In the genomic region with DNA sequence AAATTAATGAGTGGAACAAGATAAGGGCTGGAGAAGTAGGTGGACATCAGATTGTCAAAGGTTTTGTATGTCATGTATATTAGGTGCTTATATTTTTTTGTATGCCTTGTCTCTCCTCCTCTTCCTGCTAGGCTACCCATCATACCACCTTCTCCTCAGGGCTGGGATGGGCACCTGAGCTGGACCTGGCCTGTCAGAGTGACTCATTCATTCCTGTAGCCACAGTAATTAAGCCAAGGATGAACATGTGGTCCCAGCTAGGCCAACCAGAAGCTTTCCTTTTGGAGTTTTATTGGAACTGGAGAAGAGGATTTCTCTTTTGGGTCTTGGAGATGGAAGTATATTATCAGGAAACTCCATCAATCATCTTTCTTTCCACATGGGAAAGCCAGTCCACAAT, we compare ENCODE assay signal across 26 cellular contexts. TPM values are rescaled to one million over a fixed set of nuclear protein-coding genes. Genes with fewer than 3 reads are reported as not detected.
A peak's percentile ranks its signal among the peaks of the same experiment; 100 is the strongest.
DNase-seq lines count a peak whose midpoint lies in the region; ATAC-seq and TF ChIP-seq lines count a peak whose summit lies in the region.
"Had no signal": no experiment of that assay in that cellular context is flagged by ENCODE, and none has a peak within 500 bp of the region (broad histone marks: within the 10 kb centered on the region; RNA-seq: fewer than 3 reads in every experiment).

No MANE protein-coding gene starts in this region.

- H3K4me3 Mint-ChIP-seq in MCF 10A (ENCODE audit: unreplicated experiment): no peak overlapping the region
- H3K4me3 Mint-ChIP-seq: B cell had no signal

- BruUV-seq in MCF 10A (replicated peaks; lab: Mats Ljungman, UMichigan): no TSS peak

- ATAC-seq in RWPE2 (ENCODE audit: low read depth): peak; percentile 95
- peak; percentile 97 for ATAC-seq in esophagus mucosa
- ATAC-seq in HG03432 (IDR thresholded peaks at IDR 0.05; ENCODE audit: unreplicated experiment): no peak
- no peak for ATAC-seq in GM21528 (IDR thresholded peaks at IDR 0.05; ENCODE audit: low FRiP score, unreplicated experiment)
- ATAC-seq: K562 had no signal

- intact Hi-C loops in MCF 10A (cut with micrococcal nuclease): no loop called here
- intact Hi-C loops in breast epithelium (cut with DNase I; ENCODE audit: low total_unique reads): no loop called here

- no peak for TF ChIP-seq POLR2A in breast epithelium (IDR thresholded peaks at IDR 0.05)

- H3K36me3 Mint-ChIP-seq in MCF 10A (ENCODE audit: insufficient read depth, unreplicated experiment): no peaks in the 10 kb centered on the region

- H3K9me3 Mint-ChIP-seq in MCF 10A (ENCODE audit: unreplicated experiment): peaks cover 7% of the 10 kb centered on the region

- H3K27ac ChIP-seq in breast epithelium: no peak overlapping the region
- peak overlapping the region; percentile 66 for H3K27ac ChIP-seq in RWPE2 (ENCODE audit: poor library complexity, severe bottlenecking)
- no peak overlapping the region for H3K27ac ChIP-seq in WERI-Rb-1
- H3K27ac ChIP-seq: 22Rv1, PC-9 had no signal

- DNase-seq in MCF 10A (ENCODE audit: unreplicated experiment) (peak; percentile 50), breast epithelium (ENCODE audit: low spot score in 2 of 2) (no peak), RWPE2 (ENCODE audit: low spot score) (peak; percentile 65), WERI-Rb-1 (no peak), HUDEP-2 (lab: John Stamatoyannopoulos, UW; ENCODE audit: unreplicated experiment in 76 of 76) (no peak)
- DNase-seq: Calu3; DMS153; DND-41; Kasumi-1; MG63; NCI-H1105 treated with DMSO at 0.1 percent for 48 hours; NCI-H146; NCI-H1930; NCI-H446 treated with DMSO at 0.1 percent for 48 hours; NCI-H526; NCI-H82; NK-92 treated with Interleukin-12 subunit alpha and Interleukin-12 subunit beta, amount 100 ng/mL, for 24 hours; SHP77 had no signal

- no peak for TF ChIP-seq CTCF in MCF 10A (IDR thresholded peaks at IDR 0.05; ENCODE audit: unreplicated experiment)
- no peak for TF ChIP-seq CTCF in breast epithelium (IDR thresholded peaks at IDR 0.05)
- no peak for TF ChIP-seq CTCF in RWPE2 (IDR thresholded peaks at IDR 0.05; ENCODE audit: poor library complexity, severe bottlenecking)
- no peak for TF ChIP-seq CTCF in WERI-Rb-1 (IDR thresholded peaks at IDR 0.05; ENCODE audit: low read depth, low read length)

- H3K4me3 ChIP-seq in breast epithelium (no peak overlapping the region), RWPE2 (ENCODE audit: severe bottlenecking) (no peak overlapping the region), WERI-Rb-1 (ENCODE audit: low read depth, low read length) (no peak overlapping the region)
- H3K4me3 ChIP-seq: HAP-1, K562, MG63, PC-9 had no signal

- no peaks in the 10 kb centered on the region for H3K27me3 Mint-ChIP-seq in MCF 10A (ENCODE audit: insufficient read depth, unreplicated experiment)
- H3K27me3 Mint-ChIP-seq: B cell had no signal

- H3K27me3 ChIP-seq in breast epithelium (no peaks in the 10 kb centered on the region), RWPE2 (ENCODE audit: insufficient read depth, poor library complexity, severe bottlenecking) (no peaks in the 10 kb centered on the region), WERI-Rb-1 (ENCODE audit: insufficient read depth, low read depth, severe bottlenecking) (no peaks in the 10 kb centered on the region)
- H3K27me3 ChIP-seq: MG63 had no signal

- H3K4me1 Mint-ChIP-seq in MCF 10A (ENCODE audit: insufficient read depth, unreplicated experiment): peaks cover 11% of the 10 kb centered on the region
- H3K4me1 Mint-ChIP-seq: B cell had no signal

- H3K27ac Mint-ChIP-seq in MCF 10A (ENCODE audit: low read depth, unreplicated experiment): no peak overlapping the region
- H3K27ac Mint-ChIP-seq: B cell had no signal

- CTCF ChIA-PET in MCF 10A (lab: Yijun Ruan, JAX): interaction anchor here (0.6 to 1.8 kb wide), 4 partner anchors 21 to 89 kb away, joined by 3 to 9 read pairs (median 3); partner anchors contain the start of gene PTGS2

- H3K9me3 ChIP-seq in breast epithelium: no peaks in the 10 kb centered on the region
- no peaks in the 10 kb centered on the region for H3K9me3 ChIP-seq in RWPE2 (ENCODE audit: severe bottlenecking)
- no peaks in the 10 kb centered on the region for H3K9me3 ChIP-seq in WERI-Rb-1 (ENCODE audit: severe bottlenecking)
- H3K9me3 ChIP-seq: HAP-1 had no signal

- no peaks in the 10 kb centered on the region for H3K36me3 ChIP-seq in breast epithelium
- H3K36me3 ChIP-seq in RWPE2 (ENCODE audit: low read depth): no peaks in the 10 kb centered on the region
- no peaks in the 10 kb centered on the region for H3K36me3 ChIP-seq in WERI-Rb-1
- H3K36me3 ChIP-seq: HAP-1, MG63 had no signal

- no peaks in the 10 kb centered on the region for H3K4me1 ChIP-seq in breast epithelium
- H3K4me1 ChIP-seq in RWPE2 (ENCODE audit: insufficient read depth, poor library complexity, severe bottlenecking): peaks cover 27% of the 10 kb centered on the region
- H3K4me1 ChIP-seq: HAP-1 had no signal

- POLR2A ChIA-PET in MCF 10A (lab: Yijun Ruan, JAX): interaction anchor here (0.6 to 5.8 kb wide), 5 partner anchors 12 to 318 kb away, joined by 3 to 41 read pairs (median 3); partner anchors contain the start of gene PTGS2

RNA-seq across cellular contexts. Expression of gene PTGS2, which starts 21.2 kb away (rescaled TPM):
- total RNA-seq in MCF 10A (2022) (6.0 and 17.6 TPM in 2 replicates), breast epithelium (1 to 10 TPM; 1.3 to 7.6 (median 1.6) TPM), esophagus mucosa (0.80 TPM)
- total RNA-seq: B cell, K562 had no signal

Comparison
In these comparisons a context has a peak if more than half of its experiments do, and no peak if none do; other contexts are left out.
1. DNase-seq: peak in MCF 10A (single experiment) and RWPE2 (single experiment); none in breast epithelium (0 of 2), WERI-Rb-1 (single experiment) and HUDEP-2 (0 of 76).
2. ATAC-seq: peak in RWPE2 (single experiment) and esophagus mucosa (single experiment); none in HG03432 (single experiment) and GM21528 (single experiment).